14 cellular contexts compared by ENCODE assay signal in the genomic region with DNA sequence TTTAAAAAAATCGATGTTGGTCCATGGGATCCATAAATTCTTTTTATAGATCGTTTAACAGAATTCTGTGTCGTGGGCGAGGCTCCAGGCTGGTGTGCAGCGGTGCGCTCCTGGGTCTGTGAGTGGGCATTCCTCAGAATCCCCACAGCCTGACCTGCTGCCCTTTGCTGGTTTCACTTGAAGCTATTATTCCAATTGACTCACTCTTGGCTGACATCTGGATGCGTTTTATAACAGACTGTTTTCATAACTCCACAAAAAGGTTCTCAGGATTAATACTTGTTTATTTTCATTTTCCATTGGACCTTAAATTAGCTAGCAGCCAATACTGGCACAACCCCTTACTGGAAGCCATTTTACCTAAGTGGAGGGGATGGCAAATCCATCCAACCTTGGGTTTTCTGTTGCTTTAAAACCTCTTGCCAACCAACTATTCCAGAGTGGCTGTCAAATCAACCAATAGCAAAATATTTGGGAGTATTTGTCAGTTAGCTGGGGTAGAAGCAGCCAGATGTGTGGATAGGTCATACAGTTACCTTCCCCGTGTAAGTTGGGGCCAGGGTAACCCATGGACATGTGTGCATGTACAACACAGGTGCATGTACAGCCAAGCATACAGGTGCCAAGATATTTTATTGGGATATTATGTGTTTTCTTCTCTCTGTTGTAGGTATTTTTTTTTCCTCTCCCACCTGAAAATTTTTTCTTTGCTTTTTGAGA.
DNase-seq lines count a peak whose midpoint lies in the region; ATAC-seq and TF ChIP-seq lines count a peak whose summit lies in the region.
"Had no signal": no experiment of that assay in that cellular context is flagged by ENCODE, and none has a peak within 500 bp of the region (broad histone marks: within the 10 kb centered on the region; RNA-seq: fewer than 3 reads in every experiment).

No MANE protein-coding gene starts in this region.

- no peak overlapping the region for H2AFZ ChIP-seq in smooth muscle cell (ENCODE audit: low read depth)

- peaks cover 5% of the 10 kb centered on the region for H3F3A ChIP-seq in smooth muscle cell (ENCODE audit: low read depth)

- no peaks in the 10 kb centered on the region for H4K20me1 ChIP-seq in smooth muscle cell (ENCODE audit: low read depth)

- in situ Hi-C loops in GM13976 (cut with MboI; ENCODE audit: low sequenced_read_pairs, unreplicated experiment) = no loop called here

- peaks cover 10% of the 10 kb centered on the region for H3K4me1 ChIP-seq in smooth muscle cell (ENCODE audit: low read depth)
- H3K4me1 ChIP-seq: prostate gland had no signal

- H3K4me1 Mint-ChIP-seq in T-helper 17 cell = peaks cover 27% of the 10 kb centered on the region
- peaks cover 57% of the 10 kb centered on the region for H3K4me1 Mint-ChIP-seq in T-helper 2 cell treated with Interferon-gamma antibody and Interleukin-4, amounts not matched to agents 5 μg/mL and 100 μg/mL, for 36 hours (ENCODE audit: low read depth)

- TF ChIP-seq CTCF in smooth muscle cell (IDR thresholded peaks at IDR 0.05; ENCODE audit: borderline replicate concordance, insufficient read depth, poor library complexity, severe bottlenecking) (no peak), GM13976 (IDR thresholded peaks at IDR 0.05; ENCODE audit: borderline replicate concordance, control extremely low read depth, extremely low read depth, insufficient read depth, missing control alignments) (no peak)

- H3K4me3 ChIP-seq in smooth muscle cell = no peak overlapping the region
- H3K4me3 ChIP-seq: prostate gland had no signal

- H3K4me2 ChIP-seq in smooth muscle cell = peak overlapping the region; percentile 43

- no peaks in the 10 kb centered on the region for H3K36me3 ChIP-seq in smooth muscle cell (ENCODE audit: low read depth)
- H3K36me3 ChIP-seq: prostate gland had no signal

- H3K79me2 ChIP-seq in smooth muscle cell (ENCODE audit: low read depth) = no peaks in the 10 kb centered on the region

- no peaks in the 10 kb centered on the region for H3K9me3 Mint-ChIP-seq in T-helper 2 cell treated with Interferon-gamma antibody and Interleukin-4, amounts not matched to agents 5 μg/mL and 100 μg/mL, for 36 hours
- H3K9me3 Mint-ChIP-seq: activated CD4-positive, alpha-beta T cell treated with anti-CD3 and anti-CD28 coated beads, Interleukin-2, amount 10 ng/mL, durations not matched to agents 7 days and 5 days had no signal

- no peak for ATAC-seq in T-helper 17 cell

- no peaks in the 10 kb centered on the region for H3K27me3 ChIP-seq in smooth muscle cell (ENCODE audit: low read depth)

- DNase-seq in GM04504 (ENCODE audit: low read depth) (peak; percentile 77), T-helper 17 cell (no peak), fibroblast of the conjunctiva (ENCODE audit: low read depth) (peak; percentile 82), smooth muscle cell (lab: John Stamatoyannopoulos, UW; ENCODE audit: unreplicated experiment) (no peak), GM13976 (ENCODE audit: low spot score) (no peak), RPMI8226 (no peak)
- no peak for DNase-seq in T-helper 2 cell treated with Interferon-gamma antibody and Interleukin-4, amounts not matched to agents 5 μg/mL and 100 μg/mL, for 36 hours (ENCODE audit: low spot score)
- DNase-seq in activated T-cell treated with anti-CD3 and anti-CD28 coated beads, Interleukin-2, amount 50 U/mL, for 48 hours = no peak
- DNase-seq: activated CD4-positive, alpha-beta T cell treated with anti-CD3 and anti-CD28 coated beads, Interleukin-2, amount 10 ng/mL, durations not matched to agents 7 days and 5 days; activated gamma-delta T cell treated with Interleukin-2 at 50 U/mL for 16 hours; DND-41; Karpas-422; NCI-H345 had no signal

- H3K27ac Mint-ChIP-seq in T-helper 17 cell = peak overlapping the region; percentile 51
- H3K27ac Mint-ChIP-seq in T-helper 2 cell treated with Interferon-gamma antibody and Interleukin-4, amounts not matched to agents 5 μg/mL and 100 μg/mL, for 36 hours = no peak overlapping the region

- no peaks in the 10 kb centered on the region for H3K27me3 Mint-ChIP-seq in T-helper 17 cell
- H3K27me3 Mint-ChIP-seq in T-helper 2 cell treated with Interferon-gamma antibody and Interleukin-4, amounts not matched to agents 5 μg/mL and 100 μg/mL, for 36 hours (ENCODE audit: low read depth) = peaks cover 12% of the 10 kb centered on the region

- H3K9me3 ChIP-seq in T-helper 17 cell (ENCODE audit: control insufficient read depth, low read length, poor library complexity, severe bottlenecking) = no peaks in the 10 kb centered on the region
- no peaks in the 10 kb centered on the region for H3K9me3 ChIP-seq in smooth muscle cell (replicated peaks; ENCODE audit: low read depth)
- H3K9me3 ChIP-seq: prostate gland had no signal

- peak overlapping the region; percentile 68 for H3K27ac ChIP-seq in smooth muscle cell (ENCODE audit: low read depth)
- H3K27ac ChIP-seq: prostate gland had no signal

- 56% methylated on average over 8 of the region's 8 CpGs for WGBS in smooth muscle cell (ENCODE audit: low lambda C conversion rate)

- no peaks in the 10 kb centered on the region for H3K36me3 Mint-ChIP-seq in T-helper 17 cell (ENCODE audit: low read depth)
- H3K36me3 Mint-ChIP-seq in T-helper 2 cell treated with Interferon-gamma antibody and Interleukin-4, amounts not matched to agents 5 μg/mL and 100 μg/mL, for 36 hours (ENCODE audit: low read depth) = peaks cover 1% of the 10 kb centered on the region

- peak overlapping the region; percentile 33 for H3K4me3 Mint-ChIP-seq in T-helper 17 cell
- H3K4me3 Mint-ChIP-seq in T-helper 2 cell treated with Interferon-gamma antibody and Interleukin-4, amounts not matched to agents 5 μg/mL and 100 μg/mL, for 36 hours = no peak overlapping the region
- H3K4me3 Mint-ChIP-seq: activated CD4-positive, alpha-beta T cell treated with anti-CD3 and anti-CD28 coated beads, Interleukin-2, amount 10 ng/mL, durations not matched to agents 7 days and 5 days had no signal

- H3K9ac ChIP-seq in smooth muscle cell (ENCODE audit: low read depth) = no peak overlapping the region

Comparison
In these comparisons a context has a peak if more than half of its experiments do, and no peak if none do; other contexts are left out.
1. DNase-seq: peak in GM04504 (single experiment) and fibroblast of the conjunctiva (single experiment); none in T-helper 17 cell (0 of 3), smooth muscle cell (single experiment), GM13976 (single experiment), T-helper 2 cell treated with Interferon-gamma antibody and Interleukin-4, amounts not matched to agents 5 μg/mL and 100 μg/mL, for 36 hours (single experiment), RPMI8226 (single experiment) and activated T-cell treated with anti-CD3 and anti-CD28 coated beads, Interleukin-2, amount 50 U/mL, for 48 hours (0 of 2).